In genomic region chr9:99104459-99105151, GRCh38 we compare ENCODE assay signal across 8 cellular contexts. TPM values are rescaled to one million over a fixed set of nuclear protein-coding genes. Genes with fewer than 3 reads are reported as not detected.
A peak's percentile ranks its signal among the peaks of the same experiment; 100 is the strongest.
DNase-seq lines count a peak whose midpoint lies in the region; ATAC-seq and TF ChIP-seq lines count a peak whose summit lies in the region.

Gene TGFBR1, plus strand, starts transcription at chr9:99105113. Its CDS starts 93 bp downstream, at chr9:99105206.

- H3K36me3 ChIP-seq in BJ (ENCODE audit: control insufficient read depth, insufficient read depth, low read length), result no peaks in the 10 kb centered on the region

- POLR2A ChIA-PET in BJ (lab: Charles Lee), result interaction anchor here (0.6 kb wide), 2 partner anchors 29 to 102 kb away, joined by 7 to 13 read pairs; no protein-coding TSS in a partner anchor

- CTCF ChIA-PET in BJ (lab: Yijun Ruan, JAX), result interaction anchor here (0.9 to 2.2 kb wide), 12 partner anchors 10 to 104 kb away, joined by 3 to 9 read pairs (median 4); no protein-coding TSS in a partner anchor

- ATAC-seq in GM19328 (IDR thresholded peaks at IDR 0.05; ENCODE audit: unreplicated experiment), result peak; percentile 91
- peak; percentile 87 for ATAC-seq in HG03469 (IDR thresholded peaks at IDR 0.05; ENCODE audit: unreplicated experiment)
- peak; percentile 91 for ATAC-seq in left lobe of liver

- no peaks in the 10 kb centered on the region for H3K27me3 ChIP-seq in BJ (ENCODE audit: control insufficient read depth, insufficient read depth, low read length)

- TF ChIP-seq CTCF in BJ (IDR thresholded peaks at IDR 0.05; ENCODE audit: insufficient read depth, low read depth, low read length), result no peak

- peak; percentile 65 for DNase-seq in BJ (ENCODE audit: low read depth)
- DNase-seq in NCI-H69 (lab: John Stamatoyannopoulos, UW), result peak; percentile 98
- peak; percentile 82 to 83 for DNase-seq in activated CD4-positive, alpha-beta T cell treated with anti-CD3 and anti-CD28 coated beads, Interleukin-2, amount 50 U/mL, for 24 hours (ENCODE audit: low read depth in 1 of 2, low spot score in 1 of 2)
- peak; percentile 85 for DNase-seq in dedifferentiated amniotic fluid mesenchymal stem cell (ENCODE audit: extremely low spot score)
- DNase-seq in left lobe of liver (ENCODE audit: low spot score), result peak; percentile 95
- peak; percentile 90 for DNase-seq in stimulated activated CD4-positive, alpha-beta T cell treated with anti-CD3 and anti-CD28 coated beads, Interleukin-2, amount 100 ng/mL, for 4 hours (ENCODE audit: low read depth)

- H3K4me3 ChIP-seq in BJ (ENCODE audit: low read depth, low read length), result peak within 1 kb of the TSS; percentile 90

RNA-seq across cellular contexts. Expression of gene TGFBR1, which starts in this region (rescaled TPM):
- 73.5 and 97.7 TPM in 2 replicates for polyA plus RNA-seq in BJ (2011; rRNA removed)
- polyA minus RNA-seq in BJ (2011; rRNA and poly(A)+ RNA removed), result 185 and 220 TPM in 2 replicates
- 13.5 TPM for total RNA-seq in left lobe of liver

Comparison
In these comparisons a context has a peak if more than half of its experiments do, and no peak if none do; other contexts are left out.
1. Peak in every context shown above with its lines: DNase-seq, ATAC-seq and H3K4me3 ChIP-seq.